16 cellular contexts compared by ENCODE assay signal in genomic region chr20:24033560-24033959, GRCh38. TPM values are rescaled to one million over a fixed set of nuclear protein-coding genes. Genes with fewer than 3 reads are reported as not detected.
DNase-seq lines count a peak whose midpoint lies in the region; ATAC-seq lines count a peak whose summit lies in the region.
"Had no signal": no experiment of that assay in that cellular context is flagged by ENCODE, and none has a peak within 500 bp of the region (broad histone marks: within the 10 kb centered on the region; RNA-seq: fewer than 3 reads in every experiment).

No MANE protein-coding gene starts in this region.

- POLR2A ChIA-PET in CD8-positive, alpha-beta memory T cell (lab: Charles Lee), result no interaction called here
- POLR2A ChIA-PET in activated CD8-positive, alpha-beta T cell treated with anti-CD3 and anti-CD28 coated beads, Interleukin-2, amount 10 ng/mL, durations not matched to agents 7 days and 5 days (lab: Charles Lee), result no interaction called here
- POLR2A ChIA-PET in naive thymus-derived CD8-positive, alpha-beta T cell (lab: Charles Lee), result interaction anchor here (0.7 kb wide), 1 partner anchor 78 kb away, joined by 3 read pairs; no protein-coding TSS in a partner anchor

- no peak overlapping the region for H3K4me3 ChIP-seq in CD8-positive, alpha-beta memory T cell (ENCODE audit: low read length)

- no peaks in the 10 kb centered on the region for H3K36me3 ChIP-seq in CD8-positive, alpha-beta memory T cell (ENCODE audit: insufficient read depth, low read length)

- peak overlapping the region; percentile 58 for H3K27ac Mint-ChIP-seq in activated T-cell treated with anti-CD3 and anti-CD28 coated beads, Interleukin-2, amount 50 U/mL, for 24 hours
- H3K27ac Mint-ChIP-seq in CD8-positive, alpha-beta memory T cell, result peak overlapping the region; percentile 11 to 77 (median 63)
- peak overlapping the region; percentile 79 for H3K27ac Mint-ChIP-seq in activated CD8-positive, alpha-beta T cell treated with anti-CD3 and anti-CD28 coated beads, Interleukin-2, amount 10 ng/mL, durations not matched to agents 7 days and 5 days
- H3K27ac Mint-ChIP-seq in naive thymus-derived CD8-positive, alpha-beta T cell, result peak overlapping the region in 7 of 10 donors; percentile 11 to 84 (median 59)

- peak; percentile 9 for ATAC-seq in activated CD8-positive, alpha-beta T cell treated with anti-CD3 and anti-CD28 coated beads, Interleukin-2, amount 10 ng/mL, durations not matched to agents 7 days and 5 days
- no peak for ATAC-seq in naive thymus-derived CD8-positive, alpha-beta T cell
- ATAC-seq in GM18502 (IDR thresholded peaks at IDR 0.05; ENCODE audit: poor library complexity, unreplicated experiment), result no peak

- CTCF ChIA-PET in CD8-positive, alpha-beta memory T cell (lab: Charles Lee), result no interaction called here
- CTCF ChIA-PET in activated CD8-positive, alpha-beta T cell treated with anti-CD3 and anti-CD28 coated beads, Interleukin-2, amount 10 ng/mL, durations not matched to agents 7 days and 5 days (lab: Charles Lee), result no interaction called here

- H3K9me3 ChIP-seq in CD8-positive, alpha-beta memory T cell (ENCODE audit: low read length), result no peaks in the 10 kb centered on the region

- H3K27me3 ChIP-seq in CD8-positive, alpha-beta memory T cell (ENCODE audit: insufficient read depth, low read length, poor library complexity, severe bottlenecking), result no peaks in the 10 kb centered on the region

- H3K4me1 Mint-ChIP-seq in activated T-cell treated with anti-CD3 and anti-CD28 coated beads, Interleukin-2, amount 50 U/mL, for 24 hours (ENCODE audit: low read depth), result peaks cover 27% of the 10 kb centered on the region
- peaks cover 36 to 52% (median 37%) of the 10 kb centered on the region in 3 donors for H3K4me1 Mint-ChIP-seq in CD8-positive, alpha-beta memory T cell
- peaks cover 67% of the 10 kb centered on the region for H3K4me1 Mint-ChIP-seq in activated CD8-positive, alpha-beta T cell treated with anti-CD3 and anti-CD28 coated beads, Interleukin-2, amount 10 ng/mL, durations not matched to agents 7 days and 5 days (ENCODE audit: low read depth)
- H3K4me1 Mint-ChIP-seq in naive thymus-derived CD8-positive, alpha-beta T cell, result peaks cover 13 to 40% (median 24%) of the 10 kb centered on the region in 4 donors

- no peaks in the 10 kb centered on the region for H3K36me3 Mint-ChIP-seq in activated T-cell treated with anti-CD3 and anti-CD28 coated beads, Interleukin-2, amount 50 U/mL, for 24 hours (ENCODE audit: low read depth)
- peaks cover 0 to 30% (median 2%) of the 10 kb centered on the region in 3 donors for H3K36me3 Mint-ChIP-seq in CD8-positive, alpha-beta memory T cell
- peaks cover 18% of the 10 kb centered on the region for H3K36me3 Mint-ChIP-seq in activated CD8-positive, alpha-beta T cell treated with anti-CD3 and anti-CD28 coated beads, Interleukin-2, amount 10 ng/mL, durations not matched to agents 7 days and 5 days (ENCODE audit: low read depth)
- peaks cover 0 to 10% (median 9%) of the 10 kb centered on the region in 3 donors for H3K36me3 Mint-ChIP-seq in naive thymus-derived CD8-positive, alpha-beta T cell

- no peak overlapping the region for H3K27ac ChIP-seq in CD8-positive, alpha-beta memory T cell (ENCODE audit: low read depth, low read length)

- no peak for DNase-seq in activated T-cell treated with anti-CD3 and anti-CD28 coated beads, Interleukin-2, amount 50 U/mL, for 24 hours
- no peak for DNase-seq in activated T-cell treated with anti-CD3 and anti-CD28 coated beads, Interleukin-2, amount 50 U/mL, for 1 hour
- no peak for DNase-seq in CD8-positive, alpha-beta memory T cell
- DNase-seq in activated CD8-positive, alpha-beta T cell treated with anti-CD3 and anti-CD28 coated beads, Interleukin-2, amount 10 ng/mL, durations not matched to agents 7 days and 5 days, result no peak
- DNase-seq in naive thymus-derived CD8-positive, alpha-beta T cell, result no peak
- no peak for DNase-seq in nucleus accumbens (lab: John Stamatoyannopoulos, UW)
- DNase-seq in DMS79 treated with DMSO at 0.1 percent for 48 hours (lab: John Stamatoyannopoulos, UW), result no peak
- DNase-seq: CD4-positive, alpha-beta T cell; NCI-H1417; NCI-H1930; NCI-H2171 treated with DMSO at 0.1 percent for 48 hours; NCI-H774 had no signal

- H3K27me3 Mint-ChIP-seq in activated T-cell treated with anti-CD3 and anti-CD28 coated beads, Interleukin-2, amount 50 U/mL, for 24 hours, result no peaks in the 10 kb centered on the region
- H3K27me3 Mint-ChIP-seq in CD8-positive, alpha-beta memory T cell, result no peaks in the 10 kb centered on the region
- H3K27me3 Mint-ChIP-seq in activated CD8-positive, alpha-beta T cell treated with anti-CD3 and anti-CD28 coated beads, Interleukin-2, amount 10 ng/mL, durations not matched to agents 7 days and 5 days (ENCODE audit: low read depth), result no peaks in the 10 kb centered on the region
- no peaks in the 10 kb centered on the region for H3K27me3 Mint-ChIP-seq in naive thymus-derived CD8-positive, alpha-beta T cell
- H3K27me3 Mint-ChIP-seq: CD4-positive, alpha-beta T cell had no signal

- H3K4me1 ChIP-seq in CD8-positive, alpha-beta memory T cell (ENCODE audit: insufficient read depth, low read length), result peaks cover 24% of the 10 kb centered on the region

- peaks cover 2% of the 10 kb centered on the region for H3K9me3 Mint-ChIP-seq in activated T-cell treated with anti-CD3 and anti-CD28 coated beads, Interleukin-2, amount 50 U/mL, for 24 hours
- no peaks in the 10 kb centered on the region for H3K9me3 Mint-ChIP-seq in CD8-positive, alpha-beta memory T cell
- no peaks in the 10 kb centered on the region for H3K9me3 Mint-ChIP-seq in activated CD8-positive, alpha-beta T cell treated with anti-CD3 and anti-CD28 coated beads, Interleukin-2, amount 10 ng/mL, durations not matched to agents 7 days and 5 days (ENCODE audit: insufficient read depth)
- H3K9me3 Mint-ChIP-seq in naive thymus-derived CD8-positive, alpha-beta T cell, result peaks cover 0 to 10% (median 4%) of the 10 kb centered on the region in 9 donors

- no peak overlapping the region for H3K4me3 Mint-ChIP-seq in activated T-cell treated with anti-CD3 and anti-CD28 coated beads, Interleukin-2, amount 50 U/mL, for 24 hours
- H3K4me3 Mint-ChIP-seq in CD8-positive, alpha-beta memory T cell, result peak overlapping the region in 2 of 7 donors; percentile 7 to 58
- H3K4me3 Mint-ChIP-seq in activated CD8-positive, alpha-beta T cell treated with anti-CD3 and anti-CD28 coated beads, Interleukin-2, amount 10 ng/mL, durations not matched to agents 7 days and 5 days, result peak overlapping the region; percentile 24
- H3K4me3 Mint-ChIP-seq in naive thymus-derived CD8-positive, alpha-beta T cell, result no peak overlapping the region
- H3K4me3 Mint-ChIP-seq: CD4-positive, alpha-beta T cell had no signal

RNA-seq across cellular contexts. Expression of gene GGTLC1, which starts 45.0 kb away (rescaled TPM):
- not detected for total RNA-seq in CD8-positive, alpha-beta memory T cell
- polyA plus RNA-seq in CD8-positive, alpha-beta memory T cell, result not detected
- not detected for total RNA-seq in activated CD8-positive, alpha-beta T cell treated with anti-CD3 and anti-CD28 coated beads, Interleukin-2, amount 10 ng/mL, durations not matched to agents 7 days and 5 days
- not detected for total RNA-seq in naive thymus-derived CD8-positive, alpha-beta T cell
- polyA plus RNA-seq in naive thymus-derived CD8-positive, alpha-beta T cell, result not detected
- total RNA-seq: A673; CD4-positive, alpha-beta T cell; LHCN-M2; NCI-H460 had no signal
